ENCODE assay signal across 8 cellular contexts in the genomic region with DNA sequence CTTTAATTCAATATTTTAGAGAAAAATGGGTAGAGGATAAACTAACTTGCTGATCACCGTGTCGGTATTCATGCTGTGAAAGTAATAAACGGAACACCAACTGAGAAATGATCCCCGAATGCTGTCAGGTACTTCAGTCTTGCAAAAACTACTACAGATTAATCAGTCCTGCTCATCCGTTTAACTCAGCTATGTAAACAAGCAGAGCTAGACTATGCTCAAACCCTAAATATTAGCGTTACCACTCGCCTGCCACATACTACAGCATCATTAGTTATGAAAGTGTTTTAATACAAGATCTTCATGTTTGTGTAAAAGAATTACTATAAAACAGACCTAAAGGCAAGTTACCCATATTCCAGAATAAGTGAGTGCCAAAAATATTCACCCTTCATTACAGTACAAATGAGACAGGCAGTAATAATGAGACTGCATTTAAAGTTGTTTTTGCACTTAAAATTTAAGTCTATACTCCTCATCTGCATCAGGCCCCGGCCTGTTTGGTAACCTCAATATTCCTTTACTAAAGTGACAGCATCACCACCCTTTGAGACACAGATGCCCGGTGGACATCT. TPM values are rescaled to one million over a fixed set of nuclear protein-coding genes. Genes with fewer than 3 reads are reported as not detected.
A peak's percentile ranks its signal among the peaks of the same experiment; 100 is the strongest.
DNase-seq lines count a peak whose midpoint lies in the region; ATAC-seq and TF ChIP-seq lines count a peak whose summit lies in the region.

No MANE protein-coding gene starts in this region.

- ATAC-seq in sciatic nerve, result peak; percentile 3
- ATAC-seq in GM18519 (IDR thresholded peaks at IDR 0.05; ENCODE audit: low FRiP score, unreplicated experiment), result no peak

- intact Hi-C loops in sciatic nerve (cut with DNase I), result no loop called here

- no peak for TF ChIP-seq POLR2A in Peyer's patch (IDR thresholded peaks at IDR 0.05)

- no peaks in the 10 kb centered on the region for H3K27me3 ChIP-seq in Peyer's patch

- H3K36me3 ChIP-seq in Peyer's patch, result no peaks in the 10 kb centered on the region

- peak overlapping the region; percentile 69 to 96 (median 80) for H3K27ac ChIP-seq in Peyer's patch

- DNase-seq in GM12864 (ENCODE audit: low read depth) (no peak), Peyer's patch (no peak), fibroblast of mammary gland (ENCODE audit: low read depth) (peak; percentile 50), sciatic nerve (ENCODE audit: low spot score) (no peak), germinal center (ENCODE audit: low spot score) (no peak), COLO668 (lab: John Stamatoyannopoulos, UW; ENCODE audit: unreplicated experiment) (no peak)
- no peak for DNase-seq in stimulated activated CD4-positive, alpha-beta T cell treated with anti-CD3 and anti-CD28 coated beads, Interleukin-15, amount 100 ng/mL, for 24 hours

- H3K4me3 ChIP-seq in GM12864 (ENCODE audit: low read depth, low read length), result peak overlapping the region; percentile 80
- H3K4me3 ChIP-seq in Peyer's patch, result peak overlapping the region; percentile 73 to 94 (median 87)
- peak overlapping the region; percentile 90 for H3K4me3 ChIP-seq in fibroblast of mammary gland (ENCODE audit: control insufficient read depth, low read depth, low read length)

- TF ChIP-seq CTCF in GM12864 (IDR thresholded peaks at IDR 0.05; ENCODE audit: low read depth, low read length, missing control alignments) (no peak), Peyer's patch (IDR thresholded peaks at IDR 0.05) (no peak), fibroblast of mammary gland (conservative IDR thresholded peaks at IDR 0.05; ENCODE audit: control insufficient read depth, insufficient read depth, low read depth, low read length) (no peak)

- peaks cover 0 to 33% (median 5%) of the 10 kb centered on the region in 4 donors for H3K4me1 ChIP-seq in Peyer's patch

- H3K9me3 ChIP-seq in Peyer's patch, result no peaks in the 10 kb centered on the region

RNA-seq across cellular contexts. Expression of a gene that starts 1.0 kb away (rescaled TPM):
- total RNA-seq in Peyer's patch, result 10 to 100 TPM; 53.6 to 96.0 (median 69.6) TPM
- total RNA-seq in sciatic nerve, result 26.8 TPM
